15 cellular contexts compared by ENCODE assay signal in the genomic region with DNA sequence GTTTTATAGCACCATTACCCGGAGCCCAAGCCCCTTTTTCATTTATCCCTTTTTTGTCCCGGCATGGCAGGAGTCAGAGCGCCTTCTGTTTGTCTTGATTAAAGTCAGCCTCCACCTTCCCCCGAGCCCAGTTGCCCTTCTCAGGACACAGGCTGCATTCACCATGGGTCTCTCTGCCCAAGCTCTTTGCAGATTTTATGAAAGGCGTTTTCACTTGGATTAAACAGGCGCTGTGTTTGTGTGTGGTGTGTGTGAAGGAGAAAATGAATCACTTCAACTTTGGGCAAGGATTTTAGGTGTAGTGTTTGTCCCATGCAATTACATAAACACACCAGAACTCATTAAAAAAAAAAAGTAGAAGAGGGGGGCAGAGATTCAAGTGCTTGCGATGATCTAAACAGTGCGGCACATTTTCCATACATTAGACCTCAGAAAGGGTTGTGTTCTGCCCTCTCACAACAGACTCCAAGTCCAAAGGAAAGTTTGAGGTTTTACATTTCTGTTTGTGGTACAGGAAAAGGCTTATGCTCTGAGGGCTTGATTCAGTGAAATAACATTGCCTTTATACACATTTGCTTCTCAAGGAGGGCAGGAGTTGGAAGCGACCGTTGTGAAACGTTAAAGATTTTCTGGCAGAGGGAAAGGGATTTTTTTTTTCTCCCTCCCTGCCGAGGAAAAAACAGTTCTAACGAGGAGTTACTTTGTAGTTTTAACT. TPM values are rescaled to one million over a fixed set of nuclear protein-coding genes. Genes with fewer than 3 reads are reported as not detected.
DNase-seq lines count a peak whose midpoint lies in the region; ATAC-seq and TF ChIP-seq lines count a peak whose summit lies in the region.
"Had no signal": no experiment of that assay in that cellular context is flagged by ENCODE, and none has a peak within 500 bp of the region (broad histone marks: within the 10 kb centered on the region; RNA-seq: fewer than 3 reads in every experiment).

No MANE protein-coding gene starts in this region.

- H3K4me1 ChIP-seq in ACC112 (ENCODE audit: control insufficient read depth, insufficient read depth, low read length, unreplicated experiment) (peaks cover 12% of the 10 kb centered on the region), gastrocnemius medialis (no peaks in the 10 kb centered on the region)

- TF ChIP-seq POLR2A in gastrocnemius medialis (IDR thresholded peaks at IDR 0.05): no peak
- no peak for TF ChIP-seq POLR2A in erythroblast (IDR thresholded peaks at IDR 0.05; ENCODE audit: low read length)

- H3K27me3 ChIP-seq in ACC112 (ENCODE audit: insufficient read depth, low read length) (peaks cover 12% of the 10 kb centered on the region; the same call in 1 of the 2 replicates), gastrocnemius medialis (peaks cover 0 to 3% (median 3%) of the 10 kb centered on the region in 3 donors)

- ATAC-seq in left ventricle myocardium superior: peak; percentile 37
- peak in 1 of 2 donors; percentile 24 for ATAC-seq in gastrocnemius medialis
- no peak for ATAC-seq in HG02970 (IDR thresholded peaks at IDR 0.05; ENCODE audit: low FRiP score, unreplicated experiment)

- H3K79me2 ChIP-seq in ACC112 (ENCODE audit: control insufficient read depth, insufficient read depth, low read length, unreplicated experiment): no peaks in the 10 kb centered on the region

- intact Hi-C loops in left ventricle myocardium superior (cut with micrococcal nuclease): no loop called here
- intact Hi-C loops in gastrocnemius medialis (cut with DNase I; ENCODE audit: low total_unique reads): loop anchor here (2.0 kb wide), 1 partner anchor 75 kb away; no protein-coding TSS in a partner anchor

- H3K36me3 ChIP-seq in ACC112 (ENCODE audit: insufficient read depth, low read length): no peaks in the 10 kb centered on the region
- no peaks in the 10 kb centered on the region for H3K36me3 ChIP-seq in gastrocnemius medialis

- in situ Hi-C loops in astrocyte of the spinal cord (cut with HindIII; ENCODE audit: low sequenced_read_pairs) (no loop called here), gastrocnemius medialis (cut with MboI; ENCODE audit: low sequenced_read_pairs in 4 of 4) (no loop called here)

- TF ChIP-seq CTCF in astrocyte of the spinal cord (IDR thresholded peaks at IDR 0.05; ENCODE audit: low read depth, low read length): no peak
- TF ChIP-seq CTCF in gastrocnemius medialis (IDR thresholded peaks at IDR 0.05 in 4 of 5, conservative IDR thresholded peaks at IDR 0.05 in 1 of 5): no peak

- H3K27ac ChIP-seq in ACC112 (ENCODE audit: low read depth, low read length): no peak overlapping the region
- peak overlapping the region; percentile 31 to 57 (median 42) for H3K27ac ChIP-seq in gastrocnemius medialis

- no peaks in the 10 kb centered on the region for H3K9me3 ChIP-seq in gastrocnemius medialis

- H3K4me3 ChIP-seq in ACC112 (ENCODE audit: low read depth, low read length) (peak overlapping the region; percentile 69), astrocyte of the spinal cord (ENCODE audit: low read depth, low read length) (peak overlapping the region; percentile 3), gastrocnemius medialis (peak overlapping the region in 3 of 4 donors; percentile 25 to 40 (median 38))

- no peak for DNase-seq in astrocyte of the spinal cord (ENCODE audit: low read depth, low spot score)
- no peak for DNase-seq in left ventricle myocardium superior
- DNase-seq in gastrocnemius medialis: no peak
- DNase-seq in NCI-H446 treated with DMSO at 0.1 percent for 48 hours (lab: John Stamatoyannopoulos, UW): no peak
- no peak for DNase-seq in NCI-H526 treated with DMSO at 0.1 percent for 48 hours (lab: John Stamatoyannopoulos, UW)
- no peak for DNase-seq in erythroblast (lab: John Stamatoyannopoulos, UW)
- DNase-seq: ACHN; activated CD4-positive, alpha-beta T cell treated with anti-CD3 and anti-CD28 coated beads, Interleukin-2, amount 50 U/mL, for 1 hour; NCI-H1092 had no signal

- peak overlapping the region; percentile 50 for H2AFZ ChIP-seq in ACC112 (ENCODE audit: low read length, unreplicated experiment)

RNA-seq across cellular contexts. Expression of gene IL16, which starts 14.5 kb away (rescaled TPM):
- total RNA-seq in left ventricle myocardium superior (5.5 TPM), gastrocnemius medialis (1 to 10 TPM; 3.3 to 4.5 (median 4.3) TPM)
- total RNA-seq: NCI-H460 had no signal

RNA-seq across cellular contexts. Expression of gene CFAP161, which starts 48.1 kb away (rescaled TPM):
- 0.94 TPM for total RNA-seq in left ventricle myocardium superior
- total RNA-seq in gastrocnemius medialis: not detected
- total RNA-seq: mesothelial cell of epicardium; NCI-H460; renal cortical epithelial cell; T-helper 2 cell treated with Interferon-gamma antibody and Interleukin-4, amounts not matched to agents 100 ng/mL and 5 ng/mL, for 36 hours had no signal

Comparison
In these comparisons a context has a peak if more than half of its experiments do, and no peak if none do; other contexts are left out.
1. H3K4me3 ChIP-seq: peak in every context shown above with its lines; median percentile 69 in ACC112; 38 in gastrocnemius medialis; 3 in astrocyte of the spinal cord.